Comparison of ENCODE assay signal across 9 cellular contexts in the genomic region with DNA sequence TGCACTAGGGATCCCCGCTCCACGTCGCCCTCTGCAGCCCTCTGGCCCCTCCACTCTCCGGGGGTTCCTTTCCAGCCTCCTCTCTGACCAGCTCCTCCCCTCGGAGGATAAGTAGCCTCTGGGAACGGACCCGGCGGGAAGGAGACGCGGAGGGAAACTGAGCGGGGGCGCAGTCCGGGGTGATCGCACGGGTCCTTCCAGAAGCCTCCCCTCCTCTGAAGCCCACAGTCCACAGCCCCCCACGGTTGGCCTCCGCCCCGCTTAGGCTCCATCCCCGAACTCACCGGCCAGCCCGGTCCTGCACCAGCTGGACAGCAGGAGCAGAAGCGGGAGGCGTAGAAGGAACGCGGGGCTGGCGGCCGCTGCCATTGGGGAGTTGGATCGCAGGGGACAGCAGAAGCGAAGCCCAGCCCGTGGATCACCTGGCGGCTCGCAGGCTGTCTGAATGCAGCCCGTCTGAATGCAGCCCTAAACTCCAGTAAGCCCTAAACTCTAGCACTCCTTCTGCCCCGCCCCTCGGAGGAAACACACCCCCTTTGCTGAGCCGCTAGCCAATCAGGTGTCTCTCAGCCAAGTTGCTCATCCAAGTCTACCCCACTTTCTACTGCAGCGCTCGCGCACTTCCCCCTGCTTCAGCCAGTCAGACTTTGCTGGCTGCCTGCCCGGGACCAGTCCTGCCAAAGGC. TPM values are rescaled to one million over a fixed set of nuclear protein-coding genes. Genes with fewer than 3 reads are reported as not detected.
A peak's percentile ranks its signal among the peaks of the same experiment; 100 is the strongest.
DNase-seq lines count a peak whose midpoint lies in the region; ATAC-seq and TF ChIP-seq lines count a peak whose summit lies in the region.
"Had no signal": no experiment of that assay in that cellular context is flagged by ENCODE, and none has a peak within 500 bp of the region (broad histone marks: within the 10 kb centered on the region; RNA-seq: fewer than 3 reads in every experiment).

Gene RAET1G (minus strand): TSS at position 480 of the 685 bp plus-strand sequence. CDS start 111 bp downstream, at position 369.

- peaks cover 0 to 2% (median 0%) of the 10 kb centered on the region in 11 donors for H3K9me3 Mint-ChIP-seq in naive thymus-derived CD4-positive, alpha-beta T cell

- POLR2A ChIA-PET in naive thymus-derived CD4-positive, alpha-beta T cell (lab: Charles Lee): no interaction called here

- H3K27me3 ChIP-seq in HUES64 (ENCODE audit: insufficient read depth, low read length): peaks cover 91% of the 10 kb centered on the region
- peaks cover 16% of the 10 kb centered on the region in 2 donors for H3K27me3 ChIP-seq in naive thymus-derived CD4-positive, alpha-beta T cell (ENCODE audit: control insufficient read depth in 2 of 2, insufficient read depth in 2 of 2, low read length in 2 of 2)

- peak; percentile 92 for ATAC-seq in naive thymus-derived CD4-positive, alpha-beta T cell
- ATAC-seq in HG03196 (IDR thresholded peaks at IDR 0.05; ENCODE audit: unreplicated experiment): no peak

- H3K4me3 ChIP-seq in HUES64 (ENCODE audit: low read length) (peak within 1 kb of the TSS; percentile 64), fibroblast of the aortic adventitia (ENCODE audit: low read depth, low read length) (peak within 1 kb of the TSS; percentile 71)
- peak within 1 kb of the TSS; percentile 65 for H3K4me3 ChIP-seq in naive thymus-derived CD4-positive, alpha-beta T cell (ENCODE audit: low read length)

- peaks cover 68 to 82% (median 77%) of the 10 kb centered on the region in 5 donors for H3K27me3 Mint-ChIP-seq in naive thymus-derived CD4-positive, alpha-beta T cell

- DNase-seq in DMS153 (lab: John Stamatoyannopoulos, UW) (peak; percentile 37), SHP77 (lab: John Stamatoyannopoulos, UW) (peak; percentile 52 to 59), fibroblast of the aortic adventitia (ENCODE audit: low read depth) (peak; percentile 95)
- DNase-seq in activated effector memory CD4-positive, alpha-beta T cell treated with anti-CD3 and anti-CD28 coated beads, Interleukin-2, amount 50 U/mL, for 16 hours: peak; percentile 92
- DNase-seq in naive thymus-derived CD4-positive, alpha-beta T cell: peak; percentile 48 to 90 (median 78)
- DNase-seq in stimulated activated CD8-positive, alpha-beta memory T cell treated with anti-CD3 and anti-CD28 coated beads, Interleukin-7, amount 100 ng/mL, for 1 hour (ENCODE audit: low read depth in 2 of 2): peak; percentile 48 to 57

- peak within 1 kb of the TSS in 3 of 9 donors; percentile 16 to 68 (median 52) for H3K27ac Mint-ChIP-seq in naive thymus-derived CD4-positive, alpha-beta T cell

- no peaks in the 10 kb centered on the region for H3K9me3 ChIP-seq in HUES64 (ENCODE audit: insufficient read depth, low read depth, low read length)
- H3K9me3 ChIP-seq in naive thymus-derived CD4-positive, alpha-beta T cell (ENCODE audit: control insufficient read depth in 2 of 3, low read length in 3 of 3): no peaks in the 10 kb centered on the region

- CTCF ChIA-PET in naive thymus-derived CD4-positive, alpha-beta T cell (lab: Charles Lee): interaction anchor here (1.5 kb wide), 1 partner anchor 86 kb away, joined by 3 read pairs; no protein-coding TSS in a partner anchor

- H3K4me1 ChIP-seq in HUES64 (ENCODE audit: insufficient read depth, low read length): no peaks in the 10 kb centered on the region
- H3K4me1 ChIP-seq in naive thymus-derived CD4-positive, alpha-beta T cell (ENCODE audit: control insufficient read depth in 2 of 2, insufficient read depth in 2 of 2, low read length in 2 of 2): peaks cover 6 to 7% of the 10 kb centered on the region in 2 donors

- intact Hi-C loops in naive thymus-derived CD4-positive, alpha-beta T cell (cut with micrococcal nuclease): loop anchor here (1.0 to 10.0 kb wide), 4 partner anchors 26 to 898 kb away; partner anchors contain the start of gene PPIL4 (in 1 of the 2)

- under 1% methylated on average over 40 of the region's 40 CpGs for WGBS in HUES64

- H3K36me3 Mint-ChIP-seq in naive thymus-derived CD4-positive, alpha-beta T cell: no peaks in the 10 kb centered on the region

- no peaks in the 10 kb centered on the region for H3K36me3 ChIP-seq in HUES64 (ENCODE audit: insufficient read depth, low read length)
- no peaks in the 10 kb centered on the region for H3K36me3 ChIP-seq in naive thymus-derived CD4-positive, alpha-beta T cell (ENCODE audit: control insufficient read depth in 2 of 3, insufficient read depth in 3 of 3, low read length in 3 of 3)

- peak within 1 kb of the TSS; percentile 82 to 89 (median 86) for H3K4me3 Mint-ChIP-seq in naive thymus-derived CD4-positive, alpha-beta T cell

- no peak within 1 kb of the TSS for H3K9ac ChIP-seq in HUES64 (ENCODE audit: low read depth, low read length)

- H3K4me1 Mint-ChIP-seq in naive thymus-derived CD4-positive, alpha-beta T cell: peaks cover 18 to 30% (median 26%) of the 10 kb centered on the region in 7 donors

- no peak within 1 kb of the TSS for H3K27ac ChIP-seq in HUES64 (ENCODE audit: low read depth, low read length)
- H3K27ac ChIP-seq in naive thymus-derived CD4-positive, alpha-beta T cell (ENCODE audit: low read depth, low read length): no peak within 1 kb of the TSS

- TF ChIP-seq CTCF in fibroblast of the aortic adventitia (IDR thresholded peaks at IDR 0.05; ENCODE audit: insufficient read depth, low read length): no peak

RNA-seq across cellular contexts. Expression of gene RAET1G, which starts in this region (rescaled TPM):
- polyA plus RNA-seq in HUES64 (2013, experiment 1 of 2): not detected
- polyA plus RNA-seq in HUES64 (2013, experiment 2 of 2): not detected
- 0.82 and 4.6 TPM in 2 replicates for total RNA-seq in fibroblast of the aortic adventitia (ENCODE audit: low replicate concordance)
- not detected for total RNA-seq in naive thymus-derived CD4-positive, alpha-beta T cell
- polyA plus RNA-seq in naive thymus-derived CD4-positive, alpha-beta T cell: not detected
- total RNA-seq: activated CD8-positive, alpha-beta memory T cell treated with anti-CD3 and anti-CD28 coated beads for 36 hours had no signal

Comparison
In these comparisons a context has a peak if more than half of its experiments do, and no peak if none do; other contexts are left out.
1. Peak in DNase-seq, ATAC-seq and H3K4me3 ChIP-seq in naive thymus-derived CD4-positive, alpha-beta T cell; RNA of the gene not detected or under 1 TPM.
2. DNase-seq: peak in every context shown above with its lines; median percentile 95 in fibroblast of the aortic adventitia; 92 in activated effector memory CD4-positive, alpha-beta T cell treated with anti-CD3 and anti-CD28 coated beads, Interleukin-2, amount 50 U/mL, for 16 hours; 78 in naive thymus-derived CD4-positive, alpha-beta T cell; 56 in SHP77; 52 in stimulated activated CD8-positive, alpha-beta memory T cell treated with anti-CD3 and anti-CD28 coated beads, Interleukin-7, amount 100 ng/mL, for 1 hour; 37 in DMS153.